ENCODE assay signal across 2 cellular contexts in genomic region chr16:85254921-85255320, GRCh38.
TF ChIP-seq lines count a peak whose summit lies in the region.

No MANE protein-coding gene starts in this region.

TF ChIP-seq in HEK293, 187 proteins besides CTCF, POLR2A, EP300 and RAD21:
- no peak for TF ChIP-seq MZF1 (tag by site-specific recombination; IDR thresholded peaks at IDR 0.05; ENCODE audit: borderline replicate concordance)
- TF ChIP-seq EGR2 (tag by site-specific recombination; IDR thresholded peaks at IDR 0.05; ENCODE audit: low read depth) = peak; percentile 37; the same call in 1 of the 2 replicates

TF ChIP-seq in K562, 482 proteins besides CTCF, POLR2A, EP300 and RAD21:
- TF ChIP-seq ZNF184 (CRISPR knock-in tag; IDR thresholded peaks at IDR 0.05) (no peak), GABPB1 (CRISPR knock-in tag; IDR thresholded peaks at IDR 0.05) (no peak), HNRNPL (IDR thresholded peaks at IDR 0.05; ENCODE audit: low read depth, low read length) (0 out of 2 replicates have a peak, but pooled peaks have one; percentile 27)
